Comparison of ENCODE assay signal across 16 cellular contexts in the genomic region with DNA sequence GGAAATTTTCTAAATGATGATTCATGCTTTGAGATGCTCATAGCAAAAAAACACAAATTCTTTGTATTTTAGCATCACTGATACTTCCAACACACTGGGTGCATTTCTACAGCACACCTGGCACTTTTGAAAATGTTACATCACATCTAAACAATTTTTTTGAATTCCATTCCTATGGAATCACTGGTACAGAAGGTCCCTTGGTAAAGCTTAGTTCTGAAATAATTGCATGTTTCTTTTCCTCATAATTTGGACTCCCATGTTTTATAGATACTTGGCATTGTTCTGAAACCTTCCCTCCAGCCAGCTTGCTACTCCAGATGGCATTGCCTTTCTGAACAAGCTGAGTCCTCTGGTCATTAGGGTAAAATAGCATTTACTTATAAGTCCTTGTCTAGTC.
"Had no signal": no experiment of that assay in that cellular context is flagged by ENCODE, and none has a peak within 500 bp of the region (broad histone marks: within the 10 kb centered on the region; RNA-seq: fewer than 3 reads in every experiment).

No MANE protein-coding gene starts in this region.

- H3K4me1 ChIP-seq: gastroesophageal sphincter, spleen had no signal

- H3K9me3 ChIP-seq: gastroesophageal sphincter, mucosa of descending colon, ovary had no signal

- H3K27me3 ChIP-seq: gastroesophageal sphincter, ovary, spleen had no signal

- H3K4me3 ChIP-seq: gastroesophageal sphincter, mucosa of descending colon, ovary, spleen had no signal

- DNase-seq: activated CD4-positive, alpha-beta T cell treated with anti-CD3 and anti-CD28 coated beads, Interleukin-2, amount 50 U/mL, for 48 hours; activated naive CD4-positive, alpha-beta T cell treated with Interleukin-2 at 50 U/mL for 16 hours; anterior cingulate cortex; dermis blood vessel endothelial cell; effector memory CD8-positive, alpha-beta T cell; mucosa of descending colon; naive thymus-derived CD4-positive, alpha-beta T cell; ovary; spleen; stimulated activated naive CD8-positive, alpha-beta T cell treated with anti-CD3 and anti-CD28 coated beads, Interleukin-15, amount 100 ng/mL, for 72 hours had no signal

- H3K27ac ChIP-seq: epithelial cell of prostate, gastroesophageal sphincter, ovary, spleen, VCaP had no signal

- H3K36me3 ChIP-seq: gastroesophageal sphincter, ovary, spleen had no signal

- ATAC-seq: activated T-helper 17 cell treated with anti-CD3 and anti-CD28 coated beads, Interleukin-2, amount 50 U/mL, for 72 hours; effector memory CD8-positive, alpha-beta T cell; gastroesophageal sphincter; left lobe of liver; mucosa of descending colon; naive thymus-derived CD4-positive, alpha-beta T cell; sciatic nerve; stimulated activated naive CD8-positive, alpha-beta T cell treated with anti-CD3 and anti-CD28 coated beads, Interleukin-15, amount 100 ng/mL, for 72 hours had no signal
